Comparison of ENCODE assay signal across 24 cellular contexts in the genomic region with DNA sequence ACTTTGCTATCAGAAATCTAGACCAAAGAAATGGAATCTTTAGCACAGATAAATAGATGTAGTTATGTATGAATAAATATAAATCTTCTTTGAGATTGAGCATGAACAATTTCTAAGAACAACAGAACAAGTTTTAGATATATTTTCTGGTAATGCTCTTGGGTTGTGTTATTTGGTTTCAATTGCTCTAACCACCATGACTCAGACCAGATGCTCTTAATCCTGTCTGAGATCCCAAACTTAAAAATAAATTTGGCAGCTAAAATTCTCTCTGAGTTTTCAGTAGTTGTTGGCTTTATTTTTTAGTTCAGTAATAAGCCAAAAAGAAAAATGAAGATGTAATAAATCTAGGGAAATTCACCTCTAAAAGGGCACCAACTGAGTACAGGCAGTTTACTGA.
"Had no signal": no experiment of that assay in that cellular context is flagged by ENCODE, and none has a peak within 500 bp of the region (broad histone marks: within the 10 kb centered on the region; RNA-seq: fewer than 3 reads in every experiment).

No MANE protein-coding gene starts in this region.

- H3K4me3 ChIP-seq: colonic mucosa, esophagus squamous epithelium, gastrocnemius medialis, heart right ventricle, left lung, lower lobe of right lung, mucosa of descending colon had no signal

- H3K36me3 ChIP-seq: colonic mucosa, esophagus squamous epithelium, gastrocnemius medialis, heart right ventricle, left lung, lower lobe of right lung had no signal

- H3K4me1 ChIP-seq: colonic mucosa, esophagus squamous epithelium, gastrocnemius medialis, heart right ventricle, left lung, lower lobe of right lung had no signal

- DNase-seq: cerebellar nuclear complex; colonic mucosa; cortex of kidney; effector CD8-positive, alpha-beta T cell; effector memory CD8-positive, alpha-beta T cell; endodermal cell; erythroblast; esophagus squamous epithelium; foreskin fibroblast; foreskin melanocyte; gastrocnemius medialis; glutamatergic neuron; head of caudate nucleus; heart right ventricle; hippocampal formation; immature natural killer cell; left cardiac atrium; left lung; left ventricle myocardium superior; lower lobe of right lung; mesenchymal stem cell; midbrain; mucosa of descending colon had no signal

- H3K27ac ChIP-seq: colonic mucosa, epithelial cell of prostate, esophagus squamous epithelium, gastrocnemius medialis, left lung, lower lobe of right lung had no signal

- H3K27me3 ChIP-seq: colonic mucosa, esophagus squamous epithelium, gastrocnemius medialis, heart right ventricle, left lung had no signal

- H3K9me3 ChIP-seq: colonic mucosa, gastrocnemius medialis had no signal
